1 cellular context compared by ENCODE assay signal in the genomic region with DNA sequence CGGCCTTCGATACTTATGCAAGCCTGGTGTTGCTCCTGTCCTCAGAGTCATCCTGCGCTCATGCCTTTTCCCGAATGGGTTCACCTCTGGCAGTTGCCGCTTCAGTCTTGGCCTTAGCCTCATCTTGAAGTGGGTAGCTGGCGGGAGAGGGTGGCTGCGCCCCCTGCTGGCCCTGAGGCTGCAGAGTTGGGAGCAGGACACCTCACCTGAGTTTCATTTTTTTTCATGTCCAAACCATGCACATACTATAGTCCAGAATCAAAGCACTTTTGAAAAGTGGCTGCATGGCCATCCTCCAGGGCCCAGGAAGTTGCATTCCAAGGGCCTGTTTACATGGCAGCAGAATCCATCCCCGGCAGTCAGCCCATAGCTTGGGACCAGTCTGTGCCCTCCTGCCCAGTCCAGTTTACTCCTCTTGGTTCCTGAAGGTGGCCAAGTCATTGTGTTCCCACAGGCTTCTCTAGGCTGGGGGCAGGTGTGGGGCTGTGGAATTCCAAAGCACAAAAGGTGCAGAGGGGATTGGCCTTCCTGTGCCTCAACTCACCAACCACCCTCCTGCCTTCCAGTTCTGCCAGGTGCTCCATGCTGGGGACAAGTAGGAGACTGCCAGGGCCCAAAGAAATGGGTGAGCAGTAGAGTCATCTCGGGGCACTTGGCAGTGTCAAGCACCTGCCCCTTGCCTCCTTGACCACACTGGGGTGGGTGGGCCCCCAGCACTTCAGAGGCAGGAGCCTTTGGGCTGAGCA.
TF ChIP-seq lines count a peak whose summit lies in the region.

No MANE protein-coding gene starts in this region.

TF ChIP-seq in K562, 482 proteins besides CTCF, POLR2A, EP300 and RAD21 (continued from another document and continues in another):
- TF ChIP-seq, protein P1, sequence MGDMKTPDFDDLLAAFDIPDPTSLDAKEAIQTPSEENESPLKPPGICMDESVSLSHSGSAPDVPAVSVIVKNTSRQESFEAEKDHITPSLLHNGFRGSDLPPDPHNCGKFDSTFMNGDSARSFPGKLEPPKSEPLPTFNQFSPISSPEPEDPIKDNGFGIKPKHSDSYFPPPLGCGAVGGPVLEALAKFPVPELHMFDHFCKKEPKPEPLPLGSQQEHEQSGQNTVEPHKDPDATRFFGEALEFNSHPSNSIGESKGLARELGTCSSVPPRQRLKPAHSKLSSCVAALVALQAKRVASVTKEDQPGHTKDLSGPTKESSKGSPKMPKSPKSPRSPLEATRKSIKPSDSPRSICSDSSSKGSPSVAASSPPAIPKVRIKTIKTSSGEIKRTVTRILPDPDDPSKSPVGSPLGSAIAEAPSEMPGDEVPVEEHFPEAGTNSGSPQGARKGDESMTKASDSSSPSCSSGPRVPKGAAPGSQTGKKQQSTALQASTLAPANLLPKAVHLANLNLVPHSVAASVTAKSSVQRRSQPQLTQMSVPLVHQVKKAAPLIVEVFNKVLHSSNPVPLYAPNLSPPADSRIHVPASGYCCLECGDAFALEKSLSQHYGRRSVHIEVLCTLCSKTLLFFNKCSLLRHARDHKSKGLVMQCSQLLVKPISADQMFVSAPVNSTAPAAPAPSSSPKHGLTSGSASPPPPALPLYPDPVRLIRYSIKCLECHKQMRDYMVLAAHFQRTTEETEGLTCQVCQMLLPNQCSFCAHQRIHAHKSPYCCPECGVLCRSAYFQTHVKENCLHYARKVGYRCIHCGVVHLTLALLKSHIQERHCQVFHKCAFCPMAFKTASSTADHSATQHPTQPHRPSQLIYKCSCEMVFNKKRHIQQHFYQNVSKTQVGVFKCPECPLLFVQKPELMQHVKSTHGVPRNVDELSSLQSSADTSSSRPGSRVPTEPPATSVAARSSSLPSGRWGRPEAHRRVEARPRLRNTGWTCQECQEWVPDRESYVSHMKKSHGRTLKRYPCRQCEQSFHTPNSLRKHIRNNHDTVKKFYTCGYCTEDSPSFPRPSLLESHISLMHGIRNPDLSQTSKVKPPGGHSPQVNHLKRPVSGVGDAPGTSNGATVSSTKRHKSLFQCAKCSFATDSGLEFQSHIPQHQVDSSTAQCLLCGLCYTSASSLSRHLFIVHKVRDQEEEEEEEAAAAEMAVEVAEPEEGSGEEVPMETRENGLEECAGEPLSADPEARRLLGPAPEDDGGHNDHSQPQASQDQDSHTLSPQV (IDR thresholded peaks at IDR 0.05) = peak; percentile 44; the same call in 1 of the 2 replicates
- TF ChIP-seq, protein P2, sequence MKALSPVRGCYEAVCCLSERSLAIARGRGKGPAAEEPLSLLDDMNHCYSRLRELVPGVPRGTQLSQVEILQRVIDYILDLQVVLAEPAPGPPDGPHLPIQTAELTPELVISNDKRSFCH (CRISPR knock-in tag; IDR thresholded peaks at IDR 0.05) = no peak
- TF ChIP-seq, protein P2 (tag; IDR thresholded peaks at IDR 0.05) = no peak
- TF ChIP-seq CTBP1 (IDR thresholded peaks at IDR 0.05; ENCODE audit: borderline replicate concordance) (peak; percentile 76; the same call in 1 of the 2 replicates), FOXP1 (CRISPR knock-in tag; IDR thresholded peaks at IDR 0.05) (peak; percentile 86), SREBF2 (CRISPR knock-in tag; IDR thresholded peaks at IDR 0.05) (no peak), SMAD4 (CRISPR knock-in tag; conservative IDR thresholded peaks at IDR 0.05) (0 out of 2 replicates have a peak, but pooled peaks have one; percentile 43), STAG1 (CRISPR knock-in tag; IDR thresholded peaks at IDR 0.05; ENCODE audit: borderline replicate concordance) (peak; percentile 71), RCOR1 (IDR thresholded peaks at IDR 0.05; ENCODE audit: borderline replicate concordance in 1 of 2, low read depth in 2 of 2, low read length in 2 of 2) (peak in 1 of 2 experiments; percentile 55; a peak in 1 of 4 replicates), SP1 (CRISPR knock-in tag; IDR thresholded peaks at IDR 0.05) (peak; percentile 67; the same call in 1 of the 2 replicates), ATF7 (IDR thresholded peaks at IDR 0.05) (peak; percentile 67), HEY1 (CRISPR knock-in tag; IDR thresholded peaks at IDR 0.05; ENCODE audit: borderline replicate concordance) (no peak), KDM2B (CRISPR knock-in tag; IDR thresholded peaks at IDR 0.05) (no peak), KAT8 (IDR thresholded peaks at IDR 0.05; ENCODE audit: low read depth) (no peak), NR2F6 (CRISPR knock-in tag; IDR thresholded peaks at IDR 0.05) (peak; percentile 74; the same call in 1 of the 2 replicates), ZNF695 (CRISPR knock-in tag; IDR thresholded peaks at IDR 0.05) (0 out of 2 replicates have a peak, but pooled peaks have one; percentile 14), MAFF (IDR thresholded peaks at IDR 0.05; ENCODE audit: low read length) (no peak), NR2C1 (IDR thresholded peaks at IDR 0.05) (no peak), NR2C1 (tag; IDR thresholded peaks at IDR 0.05) (no peak), HDAC6 (IDR thresholded peaks at IDR 0.05; ENCODE audit: low read depth, low read length) (no peak), ESRRA (IDR thresholded peaks at IDR 0.05; ENCODE audit: borderline replicate concordance, low read depth) (peak; percentile 48; the same call in 1 of the 2 replicates), STAT5B (CRISPR knock-in tag; IDR thresholded peaks at IDR 0.05) (no peak), CEBPG (CRISPR knock-in tag; IDR thresholded peaks at IDR 0.05) (0 out of 2 replicates have a peak, but pooled peaks have one; percentile 42), CEBPG (tag; conservative IDR thresholded peaks at IDR 0.05 in 1 of 2, IDR thresholded peaks at IDR 0.05 in 1 of 2) (no peak), POLR2G (IDR thresholded peaks at IDR 0.05; ENCODE audit: low read depth, low read length) (peak; percentile 85), ZNF212 (CRISPR knock-in tag; IDR thresholded peaks at IDR 0.05) (no peak), NFXL1 (CRISPR knock-in tag; IDR thresholded peaks at IDR 0.05) (no peak; the same call in 1 of the 2 replicates), NFRKB (IDR thresholded peaks at IDR 0.05; ENCODE audit: low read depth) (no peak)
- TF ChIP-seq, protein P3, sequence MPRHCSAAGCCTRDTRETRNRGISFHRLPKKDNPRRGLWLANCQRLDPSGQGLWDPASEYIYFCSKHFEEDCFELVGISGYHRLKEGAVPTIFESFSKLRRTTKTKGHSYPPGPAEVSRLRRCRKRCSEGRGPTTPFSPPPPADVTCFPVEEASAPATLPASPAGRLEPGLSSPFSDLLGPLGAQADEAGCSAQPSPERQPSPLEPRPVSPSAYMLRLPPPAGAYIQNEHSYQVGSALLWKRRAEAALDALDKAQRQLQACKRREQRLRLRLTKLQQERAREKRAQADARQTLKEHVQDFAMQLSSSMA (CRISPR knock-in tag; IDR thresholded peaks at IDR 0.05) = no peak
- TF ChIP-seq, protein P4, sequence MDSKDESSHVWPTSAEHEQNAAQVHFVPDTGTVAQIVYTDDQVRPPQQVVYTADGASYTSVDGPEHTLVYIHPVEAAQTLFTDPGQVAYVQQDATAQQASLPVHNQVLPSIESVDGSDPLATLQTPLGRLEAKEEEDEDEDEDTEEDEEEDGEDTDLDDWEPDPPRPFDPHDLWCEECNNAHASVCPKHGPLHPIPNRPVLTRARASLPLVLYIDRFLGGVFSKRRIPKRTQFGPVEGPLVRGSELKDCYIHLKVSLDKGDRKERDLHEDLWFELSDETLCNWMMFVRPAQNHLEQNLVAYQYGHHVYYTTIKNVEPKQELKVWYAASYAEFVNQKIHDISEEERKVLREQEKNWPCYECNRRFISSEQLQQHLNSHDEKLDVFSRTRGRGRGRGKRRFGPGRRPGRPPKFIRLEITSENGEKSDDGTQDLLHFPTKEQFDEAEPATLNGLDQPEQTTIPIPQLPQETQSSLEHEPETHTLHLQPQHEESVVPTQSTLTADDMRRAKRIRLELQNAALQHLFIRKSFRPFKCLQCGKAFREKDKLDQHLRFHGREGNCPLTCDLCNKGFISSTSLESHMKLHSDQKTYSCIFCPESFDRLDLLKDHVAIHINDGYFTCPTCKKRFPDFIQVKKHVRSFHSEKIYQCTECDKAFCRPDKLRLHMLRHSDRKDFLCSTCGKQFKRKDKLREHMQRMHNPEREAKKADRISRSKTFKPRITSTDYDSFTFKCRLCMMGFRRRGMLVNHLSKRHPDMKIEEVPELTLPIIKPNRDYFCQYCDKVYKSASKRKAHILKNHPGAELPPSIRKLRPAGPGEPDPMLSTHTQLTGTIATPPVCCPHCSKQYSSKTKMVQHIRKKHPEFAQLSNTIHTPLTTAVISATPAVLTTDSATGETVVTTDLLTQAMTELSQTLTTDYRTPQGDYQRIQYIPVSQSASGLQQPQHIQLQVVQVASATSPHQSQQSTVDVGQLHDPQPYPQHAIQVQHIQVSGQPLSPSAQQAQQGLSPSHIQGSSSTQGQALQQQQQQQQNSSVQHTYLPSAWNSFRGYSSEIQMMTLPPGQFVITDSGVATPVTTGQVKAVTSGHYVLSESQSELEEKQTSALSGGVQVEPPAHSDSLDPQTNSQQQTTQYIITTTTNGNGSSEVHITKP (IDR thresholded peaks at IDR 0.05; ENCODE audit: partially characterized antibody) = no peak
- TF ChIP-seq, protein P5, sequence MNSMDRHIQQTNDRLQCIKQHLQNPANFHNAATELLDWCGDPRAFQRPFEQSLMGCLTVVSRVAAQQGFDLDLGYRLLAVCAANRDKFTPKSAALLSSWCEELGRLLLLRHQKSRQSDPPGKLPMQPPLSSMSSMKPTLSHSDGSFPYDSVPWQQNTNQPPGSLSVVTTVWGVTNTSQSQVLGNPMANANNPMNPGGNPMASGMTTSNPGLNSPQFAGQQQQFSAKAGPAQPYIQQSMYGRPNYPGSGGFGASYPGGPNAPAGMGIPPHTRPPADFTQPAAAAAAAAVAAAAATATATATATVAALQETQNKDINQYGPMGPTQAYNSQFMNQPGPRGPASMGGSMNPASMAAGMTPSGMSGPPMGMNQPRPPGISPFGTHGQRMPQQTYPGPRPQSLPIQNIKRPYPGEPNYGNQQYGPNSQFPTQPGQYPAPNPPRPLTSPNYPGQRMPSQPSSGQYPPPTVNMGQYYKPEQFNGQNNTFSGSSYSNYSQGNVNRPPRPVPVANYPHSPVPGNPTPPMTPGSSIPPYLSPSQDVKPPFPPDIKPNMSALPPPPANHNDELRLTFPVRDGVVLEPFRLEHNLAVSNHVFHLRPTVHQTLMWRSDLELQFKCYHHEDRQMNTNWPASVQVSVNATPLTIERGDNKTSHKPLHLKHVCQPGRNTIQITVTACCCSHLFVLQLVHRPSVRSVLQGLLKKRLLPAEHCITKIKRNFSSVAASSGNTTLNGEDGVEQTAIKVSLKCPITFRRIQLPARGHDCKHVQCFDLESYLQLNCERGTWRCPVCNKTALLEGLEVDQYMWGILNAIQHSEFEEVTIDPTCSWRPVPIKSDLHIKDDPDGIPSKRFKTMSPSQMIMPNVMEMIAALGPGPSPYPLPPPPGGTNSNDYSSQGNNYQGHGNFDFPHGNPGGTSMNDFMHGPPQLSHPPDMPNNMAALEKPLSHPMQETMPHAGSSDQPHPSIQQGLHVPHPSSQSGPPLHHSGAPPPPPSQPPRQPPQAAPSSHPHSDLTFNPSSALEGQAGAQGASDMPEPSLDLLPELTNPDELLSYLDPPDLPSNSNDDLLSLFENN (IDR thresholded peaks at IDR 0.05; ENCODE audit: low read depth in 2 of 2, low read length in 2 of 2) = peak in 1 of 2 experiments; percentile 54; a peak in 1 of 4 replicates
- TF ChIP-seq, protein P6, sequence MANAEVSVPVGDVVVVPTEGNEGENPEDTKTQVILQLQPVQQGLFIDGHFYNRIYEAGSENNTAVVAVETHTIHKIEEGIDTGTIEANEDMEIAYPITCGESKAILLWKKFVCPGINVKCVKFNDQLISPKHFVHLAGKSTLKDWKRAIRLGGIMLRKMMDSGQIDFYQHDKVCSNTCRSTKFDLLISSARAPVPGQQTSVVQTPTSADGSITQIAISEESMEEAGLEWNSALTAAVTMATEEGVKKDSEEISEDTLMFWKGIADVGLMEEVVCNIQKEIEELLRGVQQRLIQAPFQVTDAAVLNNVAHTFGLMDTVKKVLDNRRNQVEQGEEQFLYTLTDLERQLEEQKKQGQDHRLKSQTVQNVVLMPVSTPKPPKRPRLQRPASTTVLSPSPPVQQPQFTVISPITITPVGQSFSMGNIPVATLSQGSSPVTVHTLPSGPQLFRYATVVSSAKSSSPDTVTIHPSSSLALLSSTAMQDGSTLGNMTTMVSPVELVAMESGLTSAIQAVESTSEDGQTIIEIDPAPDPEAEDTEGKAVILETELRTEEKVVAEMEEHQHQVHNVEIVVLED (CRISPR knock-in tag; IDR thresholded peaks at IDR 0.05) = 0 out of 2 replicates have a peak, but pooled peaks have one; percentile 20
- TF ChIP-seq, protein P7, sequence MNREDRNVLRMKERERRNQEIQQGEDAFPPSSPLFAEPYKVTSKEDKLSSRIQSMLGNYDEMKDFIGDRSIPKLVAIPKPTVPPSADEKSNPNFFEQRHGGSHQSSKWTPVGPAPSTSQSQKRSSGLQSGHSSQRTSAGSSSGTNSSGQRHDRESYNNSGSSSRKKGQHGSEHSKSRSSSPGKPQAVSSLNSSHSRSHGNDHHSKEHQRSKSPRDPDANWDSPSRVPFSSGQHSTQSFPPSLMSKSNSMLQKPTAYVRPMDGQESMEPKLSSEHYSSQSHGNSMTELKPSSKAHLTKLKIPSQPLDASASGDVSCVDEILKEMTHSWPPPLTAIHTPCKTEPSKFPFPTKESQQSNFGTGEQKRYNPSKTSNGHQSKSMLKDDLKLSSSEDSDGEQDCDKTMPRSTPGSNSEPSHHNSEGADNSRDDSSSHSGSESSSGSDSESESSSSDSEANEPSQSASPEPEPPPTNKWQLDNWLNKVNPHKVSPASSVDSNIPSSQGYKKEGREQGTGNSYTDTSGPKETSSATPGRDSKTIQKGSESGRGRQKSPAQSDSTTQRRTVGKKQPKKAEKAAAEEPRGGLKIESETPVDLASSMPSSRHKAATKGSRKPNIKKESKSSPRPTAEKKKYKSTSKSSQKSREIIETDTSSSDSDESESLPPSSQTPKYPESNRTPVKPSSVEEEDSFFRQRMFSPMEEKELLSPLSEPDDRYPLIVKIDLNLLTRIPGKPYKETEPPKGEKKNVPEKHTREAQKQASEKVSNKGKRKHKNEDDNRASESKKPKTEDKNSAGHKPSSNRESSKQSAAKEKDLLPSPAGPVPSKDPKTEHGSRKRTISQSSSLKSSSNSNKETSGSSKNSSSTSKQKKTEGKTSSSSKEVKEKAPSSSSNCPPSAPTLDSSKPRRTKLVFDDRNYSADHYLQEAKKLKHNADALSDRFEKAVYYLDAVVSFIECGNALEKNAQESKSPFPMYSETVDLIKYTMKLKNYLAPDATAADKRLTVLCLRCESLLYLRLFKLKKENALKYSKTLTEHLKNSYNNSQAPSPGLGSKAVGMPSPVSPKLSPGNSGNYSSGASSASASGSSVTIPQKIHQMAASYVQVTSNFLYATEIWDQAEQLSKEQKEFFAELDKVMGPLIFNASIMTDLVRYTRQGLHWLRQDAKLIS (CRISPR knock-in tag; IDR thresholded peaks at IDR 0.05) = peak; percentile 86
- TF ChIP-seq, protein P8, sequence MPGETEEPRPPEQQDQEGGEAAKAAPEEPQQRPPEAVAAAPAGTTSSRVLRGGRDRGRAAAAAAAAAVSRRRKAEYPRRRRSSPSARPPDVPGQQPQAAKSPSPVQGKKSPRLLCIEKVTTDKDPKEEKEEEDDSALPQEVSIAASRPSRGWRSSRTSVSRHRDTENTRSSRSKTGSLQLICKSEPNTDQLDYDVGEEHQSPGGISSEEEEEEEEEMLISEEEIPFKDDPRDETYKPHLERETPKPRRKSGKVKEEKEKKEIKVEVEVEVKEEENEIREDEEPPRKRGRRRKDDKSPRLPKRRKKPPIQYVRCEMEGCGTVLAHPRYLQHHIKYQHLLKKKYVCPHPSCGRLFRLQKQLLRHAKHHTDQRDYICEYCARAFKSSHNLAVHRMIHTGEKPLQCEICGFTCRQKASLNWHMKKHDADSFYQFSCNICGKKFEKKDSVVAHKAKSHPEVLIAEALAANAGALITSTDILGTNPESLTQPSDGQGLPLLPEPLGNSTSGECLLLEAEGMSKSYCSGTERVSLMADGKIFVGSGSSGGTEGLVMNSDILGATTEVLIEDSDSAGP (CRISPR knock-in tag; IDR thresholded peaks at IDR 0.05) = no peak; the same call in 1 of the 2 replicates
